ENCODE assay signal across 7 cellular contexts in genomic region chr2:96116879-96117533, GRCh38. TPM values are rescaled to one million over a fixed set of nuclear protein-coding genes. Genes with fewer than 3 reads are reported as not detected.
DNase-seq lines count a peak whose midpoint lies in the region; ATAC-seq and TF ChIP-seq lines count a peak whose summit lies in the region.

No MANE protein-coding gene starts in this region.

- no peak overlapping the region for H2BK120ac ChIP-seq in mesenchymal stem cell (ENCODE audit: low read depth, low read length)

- H3K4me2 ChIP-seq in mesenchymal stem cell (ENCODE audit: low read length, poor library complexity, severe bottlenecking): peak overlapping the region; percentile 85

- H2AFZ ChIP-seq in mesenchymal stem cell (ENCODE audit: low read depth, low read length): no peak overlapping the region

- H3K4me3 ChIP-seq in LNCaP clone FGC (ENCODE audit: low read depth, low read length) (peak overlapping the region; percentile 37), mesenchymal stem cell (ENCODE audit: insufficient read depth in 1 of 2, low read depth in 1 of 2, low read length in 2 of 2) (peak overlapping the region; percentile 47 to 63)

- DNase-seq in GM10266 (ENCODE audit: extremely low spot score) (peak; percentile 93), LNCaP clone FGC (ENCODE audit: low read depth) (no peak), ecto neural progenitor cell (ENCODE audit: low spot score) (peak; percentile 80), mesenchymal stem cell (peak; percentile 22)
- DNase-seq in activated CD4-positive, alpha-beta T cell treated with anti-CD3 and anti-CD28 coated beads for 48 hours: peak; percentile 69

- H3K4ac ChIP-seq in mesenchymal stem cell (ENCODE audit: low read depth in 1 of 2, low read length in 2 of 2): no peak overlapping the region

- peaks cover 79 to 85% of the 10 kb centered on the region in 2 experiments for H3K27me3 ChIP-seq in mesenchymal stem cell (ENCODE audit: control insufficient read depth in 1 of 2, insufficient read depth in 1 of 2, low read length in 2 of 2)

- 2% methylated on average over 50 of the region's 62 CpGs for WGBS in mesenchymal stem cell

- H3K79me1 ChIP-seq in mesenchymal stem cell (replicated peaks; ENCODE audit: low read length, poor library complexity, severe bottlenecking): no peaks in the 10 kb centered on the region

- H3K4me3 Mint-ChIP-seq in stimulated activated memory B cell treated with anti-CD40 and anti-IgM and Interleukin-4, amounts not matched to agents 10 μg/mL and 1 μg/mL and 100 μg/mL, for 72 hours: peak overlapping the region; percentile 73

- peaks cover 55% of the 10 kb centered on the region for H3K27me3 Mint-ChIP-seq in stimulated activated memory B cell treated with anti-CD40 and anti-IgM and Interleukin-4, amounts not matched to agents 10 μg/mL and 1 μg/mL and 100 μg/mL, for 72 hours

- no peak overlapping the region for H3K27ac Mint-ChIP-seq in stimulated activated memory B cell treated with anti-CD40 and anti-IgM and Interleukin-4, amounts not matched to agents 10 μg/mL and 1 μg/mL and 100 μg/mL, for 72 hours

- no peak overlapping the region for H2AK5ac ChIP-seq in mesenchymal stem cell (ENCODE audit: low read length, severe bottlenecking)

- peak overlapping the region in 1 of 2 experiments; percentile 50 for H3K14ac ChIP-seq in mesenchymal stem cell (ENCODE audit: low read length in 2 of 2)

- H4K91ac ChIP-seq in mesenchymal stem cell (ENCODE audit: low read length): no peak overlapping the region

- H4K8ac ChIP-seq in mesenchymal stem cell (ENCODE audit: low read length): no peak overlapping the region

- H3K9me3 Mint-ChIP-seq in stimulated activated memory B cell treated with anti-CD40 and anti-IgM and Interleukin-4, amounts not matched to agents 10 μg/mL and 1 μg/mL and 100 μg/mL, for 72 hours: no peaks in the 10 kb centered on the region

- H3K27ac ChIP-seq in mesenchymal stem cell (ENCODE audit: low read length, poor library complexity, severe bottlenecking): no peak overlapping the region

- H2BK5ac ChIP-seq in mesenchymal stem cell (ENCODE audit: low read depth, low read length, poor library complexity, severe bottlenecking): no peak overlapping the region

- ATAC-seq in GM21723 (IDR thresholded peaks at IDR 0.05; ENCODE audit: unreplicated experiment): peak; percentile 73
- peak; percentile 86 for ATAC-seq in stimulated activated memory B cell treated with anti-CD40 and anti-IgM and Interleukin-4, amounts not matched to agents 10 μg/mL and 1 μg/mL and 100 μg/mL, for 72 hours

- H3K36me3 Mint-ChIP-seq in stimulated activated memory B cell treated with anti-CD40 and anti-IgM and Interleukin-4, amounts not matched to agents 10 μg/mL and 1 μg/mL and 100 μg/mL, for 72 hours: no peaks in the 10 kb centered on the region

- peak overlapping the region; percentile 60 for H3K9ac ChIP-seq in mesenchymal stem cell (ENCODE audit: low read length)

- no peak overlapping the region for H2BK12ac ChIP-seq in mesenchymal stem cell (ENCODE audit: low read length in 2 of 2)

- peak overlapping the region in 1 of 2 experiments; percentile 66 for H3K23ac ChIP-seq in mesenchymal stem cell (ENCODE audit: low read length in 2 of 2)

- H3K4me1 ChIP-seq in mesenchymal stem cell (ENCODE audit: control insufficient read depth, insufficient read depth, low read depth, low read length): peaks cover 15% of the 10 kb centered on the region

- TF ChIP-seq CTCF in GM10266 (IDR thresholded peaks at IDR 0.05; ENCODE audit: control insufficient read depth, insufficient read depth, low read depth, missing control alignments) (peak; percentile 94), LNCaP clone FGC (IDR thresholded peaks at IDR 0.05; ENCODE audit: control insufficient read depth, extremely low read depth, insufficient read depth) (peak; percentile 82)

- H2BK15ac ChIP-seq in mesenchymal stem cell (ENCODE audit: low read depth, poor library complexity, severe bottlenecking): no peak overlapping the region

- peaks cover 0 to 6% of the 10 kb centered on the region in 2 experiments for H3K36me3 ChIP-seq in mesenchymal stem cell (ENCODE audit: control insufficient read depth in 1 of 2, insufficient read depth in 2 of 2, low read depth in 1 of 2, low read length in 2 of 2)

- peaks cover 45% of the 10 kb centered on the region for H3K4me1 Mint-ChIP-seq in stimulated activated memory B cell treated with anti-CD40 and anti-IgM and Interleukin-4, amounts not matched to agents 10 μg/mL and 1 μg/mL and 100 μg/mL, for 72 hours

- H3K18ac ChIP-seq in mesenchymal stem cell (ENCODE audit: low read depth in 1 of 2, low read length in 2 of 2): no peak overlapping the region

- H3K9me3 ChIP-seq in mesenchymal stem cell (ENCODE audit: control insufficient read depth, low read length): no peaks in the 10 kb centered on the region

RNA-seq across cellular contexts. Expression of gene ADRA2B, which starts 0.6 kb away (rescaled TPM):
- not detected for polyA plus RNA-seq in mesenchymal stem cell (2013, experiment 1 of 2)
- polyA plus RNA-seq in mesenchymal stem cell (2013, experiment 2 of 2): 0.01 TPM

RNA-seq across cellular contexts. Expression of gene ASTL, which starts 21.3 kb away (rescaled TPM):
- not detected for polyA plus RNA-seq in mesenchymal stem cell (2013, experiment 1 of 2)
- not detected for polyA plus RNA-seq in mesenchymal stem cell (2013, experiment 2 of 2)

RNA-seq across cellular contexts. Expression of gene DUSP2, which starts 28.2 kb away (rescaled TPM):
- polyA plus RNA-seq in mesenchymal stem cell (2013, experiment 1 of 2): 0.08 TPM
- polyA plus RNA-seq in mesenchymal stem cell (2013, experiment 2 of 2): 0.11 TPM
